ENCODE assay signal across 24 cellular contexts in the genomic region with DNA sequence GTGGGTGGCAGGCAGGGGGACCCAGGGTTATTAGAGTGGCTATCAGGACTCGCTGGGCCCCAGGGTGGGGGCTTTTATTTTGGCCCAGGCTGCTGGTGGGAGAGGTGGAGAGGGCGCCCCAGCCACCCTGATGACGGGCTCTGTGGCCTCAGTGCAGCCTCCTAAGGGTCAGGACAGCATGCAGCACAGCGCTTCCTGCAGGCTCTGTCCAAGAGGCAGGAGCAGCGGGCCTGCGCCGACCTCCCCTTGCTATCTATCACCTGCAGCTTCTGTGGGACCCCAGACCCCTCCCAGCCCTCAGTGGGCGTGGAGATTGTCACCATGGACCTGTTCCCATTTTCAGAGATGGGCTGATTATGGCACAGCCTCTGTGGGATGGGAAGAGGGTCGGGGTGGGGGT. TPM values are rescaled to one million over a fixed set of nuclear protein-coding genes. Genes with fewer than 3 reads are reported as not detected.
DNase-seq lines count a peak whose midpoint lies in the region; ATAC-seq, FAIRE-seq and TF ChIP-seq lines count a peak whose summit lies in the region.
"Had no signal": no experiment of that assay in that cellular context is flagged by ENCODE, and none has a peak within 500 bp of the region (broad histone marks: within the 10 kb centered on the region; RNA-seq: fewer than 3 reads in every experiment).

No MANE protein-coding gene starts in this region.

- H3K79me2 ChIP-seq in K562 (ENCODE audit: control insufficient read depth, insufficient read depth, low read length) (no peaks in the 10 kb centered on the region), PC-3 (ENCODE audit: low read length) (peaks cover 84% of the 10 kb centered on the region)

- ATAC-seq in K562 (no peak), PC-3 (no peak)
- ATAC-seq: activated CD8-positive, alpha-beta memory T cell treated with anti-CD3 and anti-CD28 coated beads, Interleukin-2, amount 10 ng/mL, durations not matched to agents 7 days and 5 days; activated naive CD4-positive, alpha-beta T cell treated with anti-CD3 and anti-CD28 coated beads, Interleukin-2, amount 50 U/mL, for 72 hours; left ventricle myocardium superior; natural killer cell; stimulated activated naive CD8-positive, alpha-beta T cell treated with anti-CD3 and anti-CD28 coated beads, Interleukin-15, Interleukin-2, amounts not matched to agents 100 U/mL and 50 U/mL, for 24 hours had no signal

- no peaks in the 10 kb centered on the region for H3K9me3 ChIP-seq in K562 (replicated peaks; ENCODE audit: control insufficient read depth, insufficient read depth, low read depth, low read length)
- no peaks in the 10 kb centered on the region for H3K9me3 ChIP-seq in neuronal stem cell (replicated peaks in 1 of 2; ENCODE audit: control insufficient read depth in 2 of 2, insufficient read depth in 1 of 2, low read depth in 1 of 2, low read length in 2 of 2)
- no peaks in the 10 kb centered on the region for H3K9me3 ChIP-seq in suprapubic skin
- no peaks in the 10 kb centered on the region for H3K9me3 ChIP-seq in PC-3 (ENCODE audit: low read length)
- H3K9me3 ChIP-seq: right atrium auricular region had no signal

- H3K27ac ChIP-seq in C4-2B (peak overlapping the region; percentile 22; the same call in 1 of the 2 replicates), K562 (ENCODE audit: extremely low read depth, low read depth, low read length) (no peak overlapping the region), neuronal stem cell (replicated peaks; ENCODE audit: low read length) (no peak overlapping the region), suprapubic skin (peak overlapping the region; percentile 92), PC-3 (ENCODE audit: low read length) (no peak overlapping the region)
- H3K27ac ChIP-seq: VCaP had no signal

- H3K27me3 ChIP-seq in K562 (ENCODE audit: control insufficient read depth in 2 of 2, insufficient read depth in 2 of 2, low read length in 2 of 2) (no peaks in the 10 kb centered on the region), neuronal stem cell (ENCODE audit: control insufficient read depth in 3 of 3, insufficient read depth in 3 of 3, low read depth in 1 of 3, low read length in 3 of 3) (peaks cover 0 to 91% (median 6%) of the 10 kb centered on the region in 3 experiments), suprapubic skin (no peaks in the 10 kb centered on the region), PC-3 (ENCODE audit: low read length) (no peaks in the 10 kb centered on the region)
- H3K27me3 ChIP-seq: right atrium auricular region had no signal

- TF ChIP-seq EP300 in K562 (IDR thresholded peaks at IDR 0.05; ENCODE audit: low read length) (no peak), suprapubic skin (IDR thresholded peaks at IDR 0.05) (no peak)

- TF ChIP-seq CTCF in C4-2B (conservative IDR thresholded peaks at IDR 0.05) (no peak), K562 (IDR thresholded peaks at IDR 0.05 in 2 of 3, conservative IDR thresholded peaks at IDR 0.05 in 1 of 3; ENCODE audit: insufficient read depth in 2 of 3, low read depth in 1 of 3, low read length in 3 of 3) (no peak), suprapubic skin (IDR thresholded peaks at IDR 0.05) (no peak), PC-3 (conservative IDR thresholded peaks at IDR 0.05; ENCODE audit: low read depth, low read length) (no peak)

- no TSS peak for BruUV-seq in K562 (replicated peaks; lab: Mats Ljungman, UMichigan)
- no TSS peak for BruUV-seq in PC-3 (replicated peaks; lab: Mats Ljungman, UMichigan)

- H3K9ac ChIP-seq in K562 (ENCODE audit: insufficient read depth in 1 of 2, low read depth in 2 of 2, low read length in 2 of 2) = peak overlapping the region in 1 of 2 experiments; percentile 35; a peak in 1 of 4 replicates
- no peak overlapping the region for H3K9ac ChIP-seq in neuronal stem cell (ENCODE audit: low read depth, low read length, poor library complexity)
- no peak overlapping the region for H3K9ac ChIP-seq in PC-3 (ENCODE audit: low read length)

- no peak overlapping the region for H4K8ac ChIP-seq in neuronal stem cell (ENCODE audit: low read depth, low read length)

- H2BK5ac ChIP-seq in neuronal stem cell (ENCODE audit: low read length) = no peak overlapping the region

- 30% methylated on average over 6 of the region's 9 CpGs for WGBS in K562 (ENCODE audit: insufficient coverage, low coverage, missing lambda C conversion rate)
- no CpG with 5 or more reads among the region's 9 CpGs for WGBS in neuronal stem cell (ENCODE audit: extremely low coverage in 2 of 2, insufficient read length in 2 of 2, insufficient replicate concordance in 1 of 2), 2 donors
- no CpG with 5 or more reads among the region's 9 CpGs for WGBS in suprapubic skin

- TF ChIP-seq POLR2A in K562 (conservative IDR thresholded peaks at IDR 0.05) (no peak), suprapubic skin (IDR thresholded peaks at IDR 0.05) (no peak)

- H2BK120ac ChIP-seq in neuronal stem cell (ENCODE audit: low read depth, low read length) = no peak overlapping the region

- no peaks in the 10 kb centered on the region for H3K9me1 ChIP-seq in K562 (ENCODE audit: control insufficient read depth, insufficient read depth, low read length)

- H3K14ac ChIP-seq in neuronal stem cell (ENCODE audit: low read length) = peak overlapping the region; percentile 56

- peak overlapping the region; percentile 71 for H3K18ac ChIP-seq in neuronal stem cell (ENCODE audit: low read length)

- peaks cover 3% of the 10 kb centered on the region for H3K79me1 ChIP-seq in neuronal stem cell (ENCODE audit: low read depth, low read length)

- H2BK12ac ChIP-seq in neuronal stem cell (ENCODE audit: low read length) = no peak overlapping the region

- POLR2A ChIA-PET in K562 (lab: Yijun Ruan, JAX) (no interaction called here), PC-3 (lab: Charles Lee; ENCODE audit: unreplicated experiment) (no interaction called here)

- H3K23ac ChIP-seq in neuronal stem cell (ENCODE audit: low read depth, low read length, poor library complexity) = no peak overlapping the region

- H4K91ac ChIP-seq in neuronal stem cell (ENCODE audit: low read depth, low read length, poor library complexity) = no peak overlapping the region

- no peak overlapping the region for H2BK15ac ChIP-seq in neuronal stem cell (ENCODE audit: low read length)

- no peak overlapping the region for H3K4me2 ChIP-seq in K562 (ENCODE audit: insufficient read depth, low read length)
- no peak overlapping the region for H3K4me2 ChIP-seq in neuronal stem cell (ENCODE audit: insufficient read depth, low read length, poor library complexity, severe bottlenecking)
- H3K4me2 ChIP-seq in PC-3 (ENCODE audit: low read length) = no peak overlapping the region

- DNase-seq in K562 (ENCODE audit: extremely low read depth in 1 of 4, low spot score in 3 of 4) = no peak
- no peak for DNase-seq in neuronal stem cell (ENCODE audit: low spot score)
- no peak for DNase-seq in suprapubic skin (ENCODE audit: low spot score in 2 of 2)
- no peak for DNase-seq in NCI-H345 (lab: John Stamatoyannopoulos, UW)
- DNase-seq in SK-N-DZ (ENCODE audit: low spot score) = no peak
- no peak for DNase-seq in T-helper 1 cell
- DNase-seq in PC-3 = no peak
- DNase-seq: activated CD4-positive, alpha-beta T cell treated with anti-CD3 and anti-CD28 coated beads, Interleukin-2, amount 10 ng/mL, durations not matched to agents 7 days and 5 days; activated CD8-positive, alpha-beta memory T cell treated with anti-CD3 and anti-CD28 coated beads, Interleukin-2, amount 10 ng/mL, durations not matched to agents 7 days and 5 days; C1 segment of cervical spinal cord; DND-41; foreskin melanocyte; hippocampal formation; immature natural killer cell; left ventricle myocardium superior; natural killer cell; NCI-H1092 treated with DMSO at 0.1 percent for 48 hours; NCI-H187 treated with DMSO at 0.1 percent for 48 hours; NCI-H82; stimulated activated naive CD8-positive, alpha-beta T cell treated with anti-CD3 and anti-CD28 coated beads, Interleukin-15, Interleukin-2, amounts not matched to agents 100 U/mL and 50 U/mL, for 24 hours had no signal

- in situ Hi-C loops in K562 (cut with MboI) = no loop called here

- CTCF ChIA-PET in K562 (lab: Yijun Ruan, JAX; ENCODE audit: low intra/inter-chr PET ratio) = no interaction called here
- CTCF ChIA-PET in PC-3 (lab: Charles Lee) = no interaction called here

- no peaks in the 10 kb centered on the region for H3F3A ChIP-seq in PC-3 (ENCODE audit: low read length, unreplicated experiment)

- H2AFZ ChIP-seq in K562 (ENCODE audit: low read depth, low read length) = no peak overlapping the region
- H2AFZ ChIP-seq in neuronal stem cell (ENCODE audit: low read length) = no peak overlapping the region
- H2AFZ ChIP-seq in PC-3 (ENCODE audit: low read length) = no peak overlapping the region

- no peak for FAIRE-seq in K562 (lab: Jason Lieb, UNC)

- intact Hi-C loops in K562 (cut with micrococcal nuclease) (no loop called here), PC-3 (cut with micrococcal nuclease) (no loop called here)

- H3K4ac ChIP-seq in neuronal stem cell (ENCODE audit: low read length) = no peak overlapping the region

- H3K4me3 ChIP-seq in K562 = no peak overlapping the region
- H3K4me3 ChIP-seq in neuronal stem cell (ENCODE audit: low read length in 2 of 2) = no peak overlapping the region
- H3K4me3 ChIP-seq in suprapubic skin = no peak overlapping the region
- H3K4me3 ChIP-seq in PC-3 (ENCODE audit: low read length) = no peak overlapping the region
- H3K4me3 ChIP-seq: right atrium auricular region had no signal

- TF ChIP-seq RAD21 in K562 (CRISPR knock-in tag; conservative IDR thresholded peaks at IDR 0.05 in 1 of 2, IDR thresholded peaks at IDR 0.05 in 1 of 2) = no peak

- H2AK5ac ChIP-seq in neuronal stem cell (ENCODE audit: low read depth, low read length) = peak overlapping the region; percentile 52

- H4K20me1 ChIP-seq in K562 (replicated peaks; ENCODE audit: control insufficient read depth, insufficient read depth, low read length) (no peaks in the 10 kb centered on the region), PC-3 (ENCODE audit: low read length) (peaks cover 45% of the 10 kb centered on the region)

- H3K4me1 ChIP-seq in K562 (replicated peaks in 1 of 2; ENCODE audit: control insufficient read depth in 2 of 2, insufficient read depth in 2 of 2, low read length in 2 of 2) (peaks cover 0 to 35% of the 10 kb centered on the region in 2 experiments; a peak in 2 of 5 replicates), neuronal stem cell (ENCODE audit: control insufficient read depth in 2 of 2, insufficient read depth in 1 of 2, low read depth in 1 of 2, low read length in 2 of 2) (no peaks in the 10 kb centered on the region), suprapubic skin (peaks cover 94% of the 10 kb centered on the region), PC-3 (ENCODE audit: insufficient read depth, low read length) (no peaks in the 10 kb centered on the region)

- H3K36me3 ChIP-seq in K562 (ENCODE audit: control insufficient read depth, insufficient read depth, low read length) (peaks cover 5% of the 10 kb centered on the region; the same call in 1 of the 3 replicates), neuronal stem cell (replicated peaks in 1 of 2; ENCODE audit: control insufficient read depth in 2 of 2, insufficient read depth in 2 of 2, low read length in 2 of 2) (no peaks in the 10 kb centered on the region), suprapubic skin (peaks cover 41% of the 10 kb centered on the region), PC-3 (ENCODE audit: low read depth, low read length) (peaks cover 33% of the 10 kb centered on the region)

- H3K9me2 ChIP-seq in PC-3 (replicated peaks; ENCODE audit: low read length) = no peaks in the 10 kb centered on the region

RNA-seq across cellular contexts. Expression of a gene that starts 54.3 kb away (rescaled TPM):
- total RNA-seq in K562 (2011; cell fraction: chromatin; rRNA removed; ENCODE audit: low replicate concordance) = 19.5 and 33.5 TPM in 2 replicates
- total RNA-seq in K562 (2011; cell fraction: nucleolus; rRNA removed) = 17.5 and 22.2 TPM in 2 replicates
- 28.0 and 34.4 TPM in 2 replicates for total RNA-seq in K562 (2011; cell fraction: nucleoplasm; rRNA removed)
- total RNA-seq in K562 (2014; rRNA removed) (2.8 and 5.3 TPM in 2 replicates), K562 (2014; rRNA removed; fragmentation: Illumina TruSeq; extraction: Trizol) (3.4 and 4.3 TPM in 2 replicates), K562 (2015; rRNA removed; fragmentation: Illumina TruSeq; extraction: Trizol) (2.1 and 2.6 TPM in 2 replicates), K562 (2021) (4.1 and 5.9 TPM in 2 replicates), suprapubic skin (10 to 100 TPM; 18.7 to 53.8 (median 32.0) TPM), PC-3 (2014; rRNA removed) (6.0 and 7.7 TPM in 2 replicates)
- polyA plus RNA-seq in K562 (2011; rRNA removed) (5.0 and 8.2 TPM in 2 replicates), K562 (2014; fragmentation: Illumina TruSeq; extraction: Trizol) (2.7 and 3.5 TPM in 2 replicates), K562 (2014; fragmentation: Nextera tagmentation; extraction: Ambion mirVana) (under 1 TPM; 0.64 to 0.87 TPM), K562 (2014; rRNA removed) (2.1 and 4.0 TPM in 2 replicates)
- polyA plus RNA-seq in K562 (2011; cell fraction: cytosol; rRNA removed) = 1.8 and 5.0 TPM in 2 replicates
- polyA plus RNA-seq in K562 (2011; cell fraction: nucleus; rRNA removed) = 4.8 and 9.5 TPM in 2 replicates
- 3.6 and 4.1 TPM in 2 replicates for polyA plus RNA-seq in K562 (2012)
- polyA minus RNA-seq in K562 (2011; rRNA and poly(A)+ RNA removed) = 6.4 and 11.7 TPM in 2 replicates
- 2.6 and 5.2 TPM in 2 replicates for polyA minus RNA-seq in K562 (2011; cell fraction: cytosol; rRNA and poly(A)+ RNA removed)
- polyA minus RNA-seq in K562 (2011; cell fraction: nucleus; rRNA and poly(A)+ RNA removed) = 4.4 and 13.0 TPM in 2 replicates
- 4.4 TPM for polyA plus RNA-seq in neuronal stem cell (2013, experiment 1 of 2)
- 4.3 TPM for polyA plus RNA-seq in neuronal stem cell (2013, experiment 2 of 2)
- polyA plus RNA-seq in SK-N-DZ (2014; cell fraction: cytosol; rRNA removed) = 4.2 and 4.8 TPM in 2 replicates
- polyA plus RNA-seq in SK-N-DZ (2014; cell fraction: nucleus; rRNA removed) = 1.7 and 13.8 TPM in 2 replicates

Comparison
In these comparisons a context has a peak if more than half of its experiments do, and no peak if none do; other contexts are left out.
1. H3K27ac ChIP-seq: peak in C4-2B (single experiment) and suprapubic skin (single experiment); none in K562 (single experiment), neuronal stem cell (single experiment) and PC-3 (single experiment).